In genomic region chr16:17617021-17617420, GRCh38 we compare ENCODE assay signal across 37 cellular contexts.
"Had no signal": no experiment of that assay in that cellular context is flagged by ENCODE, and none has a peak within 500 bp of the region (broad histone marks: within the 10 kb centered on the region; RNA-seq: fewer than 3 reads in every experiment).

No MANE protein-coding gene starts in this region.

- H3K4me3 Mint-ChIP-seq: activated naive CD4-positive, alpha-beta T cell treated with anti-CD3 and anti-CD28 coated beads for 36 hours; activated naive CD4-positive, alpha-beta T cell treated with anti-CD3 and anti-CD28 coated beads, Interleukin-2, amount 10 ng/mL, durations not matched to agents 7 days and 5 days; activated naive CD4-positive, alpha-beta T cell treated with anti-CD3 and anti-CD28 coated beads, Interleukin-2, amount 50 U/mL, for 24 hours; activated naive CD8-positive, alpha-beta T cell; activated naive CD8-positive, alpha-beta T cell treated with anti-CD3 and anti-CD28 coated beads for 36 hours; activated naive CD8-positive, alpha-beta T cell treated with anti-CD3 and anti-CD28 coated beads, Interleukin-2, amount 10 ng/mL, durations not matched to agents 7 days and 5 days; activated naive CD8-positive, alpha-beta T cell treated with anti-CD3 and anti-CD28 coated beads, Interleukin-2, amount 50 U/mL, for 24 hours; activated T-cell treated with anti-CD3 and anti-CD28 coated beads, Interleukin-2, amount 50 U/mL, for 24 hours; activated T-cell treated with anti-CD3 and anti-CD28 coated beads, Interleukin-2, amount 50 U/mL, for 4 hours; activated T-cell treated with anti-CD3 and anti-CD28 coated beads, Interleukin-2, amount 50 U/mL, for 72 hours; brain; central memory CD8-positive, alpha-beta T cell had no signal

- ATAC-seq: activated naive CD8-positive, alpha-beta T cell treated with anti-CD3 and anti-CD28 coated beads, Interleukin-2, amount 50 U/mL, for 24 hours; activated T-cell treated with anti-CD3 and anti-CD28 coated beads, Interleukin-2, amount 50 U/mL, for 4 hours; activated T-cell treated with anti-CD3 and anti-CD28 coated beads, Interleukin-2, amount 50 U/mL, for 72 hours; body of pancreas had no signal

- DNase-seq: activated effector memory CD4-positive, alpha-beta T cell treated with anti-CD3 and anti-CD28 coated beads, Interleukin-2, amount 50 U/mL, for 16 hours; activated effector memory CD4-positive, alpha-beta T cell treated with Interleukin-2 at 50 U/mL for 16 hours; activated gamma-delta T cell; activated gamma-delta T cell treated with Interleukin-2 at 50 U/mL for 16 hours; activated naive CD4-positive, alpha-beta T cell; activated naive CD4-positive, alpha-beta T cell treated with anti-CD3 and anti-CD28 coated beads for 36 hours; activated naive CD4-positive, alpha-beta T cell treated with anti-CD3 and anti-CD28 coated beads, Interleukin-2, amount 10 ng/mL, durations not matched to agents 7 days and 5 days; activated naive CD4-positive, alpha-beta T cell treated with anti-CD3 and anti-CD28 coated beads, Interleukin-2, amount 50 U/mL, for 16 hours; activated naive CD4-positive, alpha-beta T cell treated with Interleukin-2 at 50 U/mL for 16 hours; activated naive CD8-positive, alpha-beta T cell treated with anti-CD3 and anti-CD28 coated beads for 36 hours; activated naive CD8-positive, alpha-beta T cell treated with anti-CD3 and anti-CD28 coated beads, Interleukin-2, amount 10 ng/mL, durations not matched to agents 7 days and 5 days; activated naive CD8-positive, alpha-beta T cell treated with anti-CD3 and anti-CD28 coated beads, Interleukin-2, amount 50 U/mL, for 24 hours; activated T-cell treated with anti-CD3 and anti-CD28 coated beads for 4 hours; activated T-cell treated with anti-CD3 and anti-CD28 coated beads, Interleukin-2, amount 50 U/mL, for 1 hour; activated T-cell treated with anti-CD3 and anti-CD28 coated beads, Interleukin-2, amount 50 U/mL, for 24 hours; activated T-cell treated with anti-CD3 and anti-CD28 coated beads, Interleukin-2, amount 50 U/mL, for 4 hours; activated T-cell treated with anti-CD3 and anti-CD28 coated beads, Interleukin-2, amount 50 U/mL, for 48 hours; activated T-cell treated with anti-CD3 and anti-CD28 coated beads, Interleukin-2, amount 50 U/mL, for 72 hours; adrenal gland; amniotic stem cell; amygdala; anterior cingulate cortex; aorta; body of pancreas; brain microvascular endothelial cell; caudate nucleus; central memory CD4-positive, alpha-beta T cell; cerebellar nuclear complex had no signal

- H3K36me3 Mint-ChIP-seq: activated naive CD4-positive, alpha-beta T cell treated with anti-CD3 and anti-CD28 coated beads, Interleukin-2, amount 10 ng/mL, durations not matched to agents 7 days and 5 days; activated naive CD4-positive, alpha-beta T cell treated with anti-CD3 and anti-CD28 coated beads, Interleukin-2, amount 50 U/mL, for 24 hours; activated naive CD4-positive, alpha-beta T cell treated with anti-CD3 and anti-CD28 coated beads, Interleukin-2, amount 50 U/mL, for 72 hours; activated naive CD8-positive, alpha-beta T cell; activated naive CD8-positive, alpha-beta T cell treated with anti-CD3 and anti-CD28 coated beads for 36 hours; activated naive CD8-positive, alpha-beta T cell treated with anti-CD3 and anti-CD28 coated beads, Interleukin-2, amount 10 ng/mL, durations not matched to agents 7 days and 5 days; brain had no signal

- H3K9me3 Mint-ChIP-seq: activated naive CD4-positive, alpha-beta T cell treated with anti-CD3 and anti-CD28 coated beads for 36 hours; activated naive CD4-positive, alpha-beta T cell treated with anti-CD3 and anti-CD28 coated beads, Interleukin-2, amount 10 ng/mL, durations not matched to agents 7 days and 5 days; activated naive CD4-positive, alpha-beta T cell treated with anti-CD3 and anti-CD28 coated beads, Interleukin-2, amount 50 U/mL, for 24 hours; activated naive CD4-positive, alpha-beta T cell treated with anti-CD3 and anti-CD28 coated beads, Interleukin-2, amount 50 U/mL, for 72 hours; activated naive CD8-positive, alpha-beta T cell treated with anti-CD3 and anti-CD28 coated beads for 36 hours; activated naive CD8-positive, alpha-beta T cell treated with anti-CD3 and anti-CD28 coated beads, Interleukin-2, amount 10 ng/mL, durations not matched to agents 7 days and 5 days; activated naive CD8-positive, alpha-beta T cell treated with anti-CD3 and anti-CD28 coated beads, Interleukin-2, amount 50 U/mL, for 24 hours; activated T-cell treated with anti-CD3 and anti-CD28 coated beads, Interleukin-2, amount 50 U/mL, for 24 hours; activated T-cell treated with anti-CD3 and anti-CD28 coated beads, Interleukin-2, amount 50 U/mL, for 4 hours; activated T-cell treated with anti-CD3 and anti-CD28 coated beads, Interleukin-2, amount 50 U/mL, for 72 hours; activated T-helper 2 cell treated with anti-CD3 and anti-CD28 coated beads, Interferon-gamma antibody, Interleukin-2, Interleukin-4, amounts not matched to agents 10 μg/mL and 5 μg/mL and 100 μg/mL, durations not matched to agents 14 hours and 24 hours and 36 hours; brain; central memory CD8-positive, alpha-beta T cell had no signal

- H3K4me1 ChIP-seq: adrenal gland, ascending aorta, body of pancreas, breast epithelium had no signal

- H3K9me3 ChIP-seq: adrenal gland, ascending aorta, body of pancreas, breast epithelium had no signal

- H3K27ac Mint-ChIP-seq: activated naive CD4-positive, alpha-beta T cell treated with anti-CD3 and anti-CD28 coated beads for 36 hours; activated naive CD4-positive, alpha-beta T cell treated with anti-CD3 and anti-CD28 coated beads, Interleukin-2, amount 10 ng/mL, durations not matched to agents 7 days and 5 days; activated naive CD4-positive, alpha-beta T cell treated with anti-CD3 and anti-CD28 coated beads, Interleukin-2, amount 50 U/mL, for 24 hours; activated naive CD4-positive, alpha-beta T cell treated with anti-CD3 and anti-CD28 coated beads, Interleukin-2, amount 50 U/mL, for 72 hours; activated naive CD8-positive, alpha-beta T cell; activated naive CD8-positive, alpha-beta T cell treated with anti-CD3 and anti-CD28 coated beads for 36 hours; activated naive CD8-positive, alpha-beta T cell treated with anti-CD3 and anti-CD28 coated beads, Interleukin-2, amount 10 ng/mL, durations not matched to agents 7 days and 5 days; activated naive CD8-positive, alpha-beta T cell treated with anti-CD3 and anti-CD28 coated beads, Interleukin-2, amount 50 U/mL, for 24 hours; activated T-cell treated with anti-CD3 and anti-CD28 coated beads, Interleukin-2, amount 50 U/mL, for 24 hours; activated T-cell treated with anti-CD3 and anti-CD28 coated beads, Interleukin-2, amount 50 U/mL, for 72 hours; activated T-helper 2 cell treated with anti-CD3 and anti-CD28 coated beads, Interferon-gamma antibody, Interleukin-2, Interleukin-4, amounts not matched to agents 10 μg/mL and 5 μg/mL and 100 μg/mL, durations not matched to agents 14 hours and 24 hours and 36 hours; brain had no signal

- H3K36me3 ChIP-seq: adrenal gland, ascending aorta, brain microvascular endothelial cell, breast epithelium, cardiac muscle cell had no signal

- H3K4me1 Mint-ChIP-seq: activated naive CD4-positive, alpha-beta T cell treated with anti-CD3 and anti-CD28 coated beads, Interleukin-2, amount 10 ng/mL, durations not matched to agents 7 days and 5 days; activated naive CD4-positive, alpha-beta T cell treated with anti-CD3 and anti-CD28 coated beads, Interleukin-2, amount 50 U/mL, for 24 hours; activated naive CD8-positive, alpha-beta T cell treated with anti-CD3 and anti-CD28 coated beads for 36 hours; activated naive CD8-positive, alpha-beta T cell treated with anti-CD3 and anti-CD28 coated beads, Interleukin-2, amount 10 ng/mL, durations not matched to agents 7 days and 5 days; brain; central memory CD8-positive, alpha-beta T cell had no signal

- H3K27ac ChIP-seq: adrenal gland, ascending aorta, body of pancreas, brain microvascular endothelial cell, breast epithelium, cardiac muscle cell had no signal

- H3K4me3 ChIP-seq: adrenal gland, ascending aorta, body of pancreas, breast epithelium, cardiac muscle cell had no signal

- H3K27me3 ChIP-seq: adrenal gland, ascending aorta, brain microvascular endothelial cell, breast epithelium, cardiac muscle cell had no signal
